Comparison of ENCODE assay signal across 2 cellular contexts in the genomic region with DNA sequence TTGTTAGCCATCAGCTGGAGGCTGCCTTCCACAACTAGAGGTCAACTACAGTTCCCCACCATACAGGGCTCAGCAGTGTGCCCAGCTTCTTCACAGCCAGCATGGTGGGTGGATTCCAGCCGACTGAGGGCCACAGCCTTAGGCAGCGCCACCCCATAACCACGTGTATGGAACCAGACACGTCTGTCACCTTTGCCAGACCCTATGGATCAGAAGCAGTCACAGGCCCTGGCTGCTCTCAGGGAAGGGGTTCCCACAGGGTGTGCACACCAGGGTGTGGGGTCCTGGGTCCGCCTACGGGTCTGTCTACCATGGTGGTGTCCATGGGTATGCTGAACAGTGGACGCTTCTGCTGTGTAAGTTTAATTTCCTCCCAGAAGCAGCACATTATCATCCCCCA.
TF ChIP-seq lines count a peak whose summit lies in the region.

No MANE protein-coding gene starts in this region.

TF ChIP-seq in IMR-90, 13 proteins besides CTCF, POLR2A, EP300 and RAD21:
- TF ChIP-seq CEBPB (IDR thresholded peaks at IDR 0.05; ENCODE audit: low read depth, low read length), result no peak
- no peak for TF ChIP-seq NFE2L2 (IDR thresholded peaks at IDR 0.05; ENCODE audit: low read depth, low read length)
- TF ChIP-seq FOS (IDR thresholded peaks at IDR 0.05; ENCODE audit: low read depth, low read length), result no peak
- TF ChIP-seq, protein P1, sequence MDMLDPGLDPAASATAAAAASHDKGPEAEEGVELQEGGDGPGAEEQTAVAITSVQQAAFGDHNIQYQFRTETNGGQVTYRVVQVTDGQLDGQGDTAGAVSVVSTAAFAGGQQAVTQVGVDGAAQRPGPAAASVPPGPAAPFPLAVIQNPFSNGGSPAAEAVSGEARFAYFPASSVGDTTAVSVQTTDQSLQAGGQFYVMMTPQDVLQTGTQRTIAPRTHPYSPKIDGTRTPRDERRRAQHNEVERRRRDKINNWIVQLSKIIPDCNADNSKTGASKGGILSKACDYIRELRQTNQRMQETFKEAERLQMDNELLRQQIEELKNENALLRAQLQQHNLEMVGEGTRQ (IDR thresholded peaks at IDR 0.05; ENCODE audit: low read depth, low read length), result no peak
- no peak for TF ChIP-seq BHLHE40 (IDR thresholded peaks at IDR 0.05; ENCODE audit: low read depth, low read length)
- no peak for TF ChIP-seq RFX5 (IDR thresholded peaks at IDR 0.05; ENCODE audit: low read depth, low read length)
- no peak for TF ChIP-seq SMC3 (IDR thresholded peaks at IDR 0.05; ENCODE audit: low read depth, low read length)
- no peak for TF ChIP-seq MAFK (IDR thresholded peaks at IDR 0.05; ENCODE audit: low read depth, low read length)
- TF ChIP-seq CHD1 (IDR thresholded peaks at IDR 0.05; ENCODE audit: low read depth, low read length), result no peak
- no peak for TF ChIP-seq MXI1 (IDR thresholded peaks at IDR 0.05; ENCODE audit: borderline replicate concordance, low read depth, low read length)
- TF ChIP-seq RCOR1 (IDR thresholded peaks at IDR 0.05; ENCODE audit: insufficient replicate concordance, low read length), result no peak
- TF ChIP-seq, protein P2, sequence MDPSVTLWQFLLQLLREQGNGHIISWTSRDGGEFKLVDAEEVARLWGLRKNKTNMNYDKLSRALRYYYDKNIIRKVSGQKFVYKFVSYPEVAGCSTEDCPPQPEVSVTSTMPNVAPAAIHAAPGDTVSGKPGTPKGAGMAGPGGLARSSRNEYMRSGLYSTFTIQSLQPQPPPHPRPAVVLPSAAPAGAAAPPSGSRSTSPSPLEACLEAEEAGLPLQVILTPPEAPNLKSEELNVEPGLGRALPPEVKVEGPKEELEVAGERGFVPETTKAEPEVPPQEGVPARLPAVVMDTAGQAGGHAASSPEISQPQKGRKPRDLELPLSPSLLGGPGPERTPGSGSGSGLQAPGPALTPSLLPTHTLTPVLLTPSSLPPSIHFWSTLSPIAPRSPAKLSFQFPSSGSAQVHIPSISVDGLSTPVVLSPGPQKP (IDR thresholded peaks at IDR 0.05; ENCODE audit: borderline replicate concordance, low read depth, low read length), result no peak
- no peak for TF ChIP-seq MAZ (IDR thresholded peaks at IDR 0.05; ENCODE audit: borderline replicate concordance, low read depth, low read length)

TF ChIP-seq in H1, 55 proteins besides CTCF, POLR2A, EP300 and RAD21:
- TF ChIP-seq SIN3A (conservative IDR thresholded peaks at IDR 0.05 in 1 of 2, IDR thresholded peaks at IDR 0.05 in 1 of 2; ENCODE audit: low read depth in 1 of 2, low read length in 2 of 2) (no peak), SP2 (IDR thresholded peaks at IDR 0.05; ENCODE audit: low read length) (no peak), GTF2F1 (IDR thresholded peaks at IDR 0.05; ENCODE audit: borderline replicate concordance, low read depth, low read length) (no peak), CBX5 (IDR thresholded peaks at IDR 0.05; ENCODE audit: low read depth, low read length) (no peak), JUN (IDR thresholded peaks at IDR 0.05; ENCODE audit: low read depth, low read length) (no peak), NANOG (IDR thresholded peaks at IDR 0.05; ENCODE audit: insufficient read depth, low read depth, low read length, poor library complexity, severe bottlenecking) (no peak), TBP (IDR thresholded peaks at IDR 0.05; ENCODE audit: low read depth, low read length) (no peak), YY1 (IDR thresholded peaks at IDR 0.05; ENCODE audit: low read depth, low read length) (no peak), SP4 (IDR thresholded peaks at IDR 0.05; ENCODE audit: low read length) (no peak), SP1 (IDR thresholded peaks at IDR 0.05; ENCODE audit: low read depth, low read length) (no peak), GABPA (IDR thresholded peaks at IDR 0.05; ENCODE audit: borderline replicate concordance, insufficient read depth, low read length) (no peak), ZNF274 (IDR thresholded peaks at IDR 0.05; ENCODE audit: borderline replicate concordance, extremely low read depth, low read length) (no peak), TAF7 (optimal IDR thresholded peaks at IDR 0.05; ENCODE audit: borderline replicate concordance, low read depth, low read length) (no peak), FOSL1 (IDR thresholded peaks at IDR 0.05; ENCODE audit: insufficient read depth, low read depth, low read length) (no peak), ASH2L (IDR thresholded peaks at IDR 0.05; ENCODE audit: low read length) (no peak), CREB1 (IDR thresholded peaks at IDR 0.05) (no peak)
- TF ChIP-seq, protein P3, sequence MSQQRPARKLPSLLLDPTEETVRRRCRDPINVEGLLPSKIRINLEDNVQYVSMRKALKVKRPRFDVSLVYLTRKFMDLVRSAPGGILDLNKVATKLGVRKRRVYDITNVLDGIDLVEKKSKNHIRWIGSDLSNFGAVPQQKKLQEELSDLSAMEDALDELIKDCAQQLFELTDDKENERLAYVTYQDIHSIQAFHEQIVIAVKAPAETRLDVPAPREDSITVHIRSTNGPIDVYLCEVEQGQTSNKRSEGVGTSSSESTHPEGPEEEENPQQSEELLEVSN (IDR thresholded peaks at IDR 0.05), result no peak
- TF ChIP-seq, protein P4, sequence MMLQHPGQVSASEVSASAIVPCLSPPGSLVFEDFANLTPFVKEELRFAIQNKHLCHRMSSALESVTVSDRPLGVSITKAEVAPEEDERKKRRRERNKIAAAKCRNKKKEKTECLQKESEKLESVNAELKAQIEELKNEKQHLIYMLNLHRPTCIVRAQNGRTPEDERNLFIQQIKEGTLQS (IDR thresholded peaks at IDR 0.05; ENCODE audit: insufficient read depth, low read depth, low read length), result no peak
